8 cellular contexts compared by ENCODE assay signal in genomic region chr11:69636512-69636866, GRCh38. TPM values are rescaled to one million over a fixed set of nuclear protein-coding genes. Genes with fewer than 3 reads are reported as not detected.
DNase-seq lines count a peak whose midpoint lies in the region; FAIRE-seq and TF ChIP-seq lines count a peak whose summit lies in the region.

No MANE protein-coding gene starts in this region.

- no peaks in the 10 kb centered on the region for H3K27me3 ChIP-seq in smooth muscle cell (ENCODE audit: low read depth)

- 1% methylated on average over 38 of the region's 43 CpGs for WGBS in smooth muscle cell (ENCODE audit: low lambda C conversion rate)

- H3K4me3 ChIP-seq in smooth muscle cell: peak overlapping the region; percentile 93

- H3K4me2 ChIP-seq in smooth muscle cell: peak overlapping the region; percentile 96

- no peak overlapping the region for H3K4me3 Mint-ChIP-seq in activated naive CD4-positive, alpha-beta T cell treated with anti-CD3 and anti-CD28 coated beads for 36 hours

- peaks cover 25% of the 10 kb centered on the region for H3K4me1 ChIP-seq in smooth muscle cell (ENCODE audit: low read depth)

- intact Hi-C loops in activated naive CD4-positive, alpha-beta T cell treated with anti-CD3 and anti-CD28 coated beads for 36 hours (cut with micrococcal nuclease): no loop called here

- TF ChIP-seq POLR2A in H54 (IDR thresholded peaks at IDR 0.05; ENCODE audit: low read depth, low read length): no peak

- peaks cover 34% of the 10 kb centered on the region for H3K4me1 Mint-ChIP-seq in activated naive CD4-positive, alpha-beta T cell treated with anti-CD3 and anti-CD28 coated beads for 36 hours (ENCODE audit: low read depth)

- no peak overlapping the region for H3K27ac Mint-ChIP-seq in activated naive CD4-positive, alpha-beta T cell treated with anti-CD3 and anti-CD28 coated beads for 36 hours

- no peaks in the 10 kb centered on the region for H3K36me3 Mint-ChIP-seq in activated naive CD4-positive, alpha-beta T cell treated with anti-CD3 and anti-CD28 coated beads for 36 hours (ENCODE audit: low read depth)

- no peaks in the 10 kb centered on the region for H3K36me3 ChIP-seq in smooth muscle cell (ENCODE audit: low read depth)

- peak overlapping the region; percentile 87 for H3K27ac ChIP-seq in smooth muscle cell (ENCODE audit: low read depth)

- H2AFZ ChIP-seq in smooth muscle cell (ENCODE audit: low read depth): peak overlapping the region; percentile 76

- no peak for TF ChIP-seq CTCF in smooth muscle cell (IDR thresholded peaks at IDR 0.05; ENCODE audit: borderline replicate concordance, insufficient read depth, poor library complexity, severe bottlenecking)

- H3K9me3 ChIP-seq in smooth muscle cell (replicated peaks; ENCODE audit: low read depth): no peaks in the 10 kb centered on the region

- no peaks in the 10 kb centered on the region for H3K9me3 Mint-ChIP-seq in activated naive CD4-positive, alpha-beta T cell treated with anti-CD3 and anti-CD28 coated beads for 36 hours

- H4K20me1 ChIP-seq in smooth muscle cell (ENCODE audit: low read depth): peaks cover 5% of the 10 kb centered on the region

- FAIRE-seq in H54 (lab: Jason Lieb, UNC): no peak

- peaks cover 6% of the 10 kb centered on the region for H3F3A ChIP-seq in smooth muscle cell (ENCODE audit: low read depth)

- CTCF ChIA-PET in activated naive CD4-positive, alpha-beta T cell treated with anti-CD3 and anti-CD28 coated beads for 36 hours (lab: Charles Lee): no interaction called here

- peaks cover 16% of the 10 kb centered on the region for H3K79me2 ChIP-seq in smooth muscle cell (ENCODE audit: low read depth)

- H3K27me3 Mint-ChIP-seq in activated naive CD4-positive, alpha-beta T cell treated with anti-CD3 and anti-CD28 coated beads for 36 hours (ENCODE audit: low read depth): peaks cover 39% of the 10 kb centered on the region

- H3K9ac ChIP-seq in smooth muscle cell (ENCODE audit: low read depth): peak overlapping the region; percentile 20

- DNase-seq in NCI-H510A (lab: John Stamatoyannopoulos, UW) (peak; percentile 21), NCI-H510A treated with DMSO at 0.1 percent for 48 hours (lab: John Stamatoyannopoulos, UW) (no peak), cerebellar cortex (ENCODE audit: low spot score) (peak; percentile 74), islet precursor cell (peak; percentile 92), smooth muscle cell (lab: John Stamatoyannopoulos, UW; ENCODE audit: unreplicated experiment) (peak; percentile 37), H54 (ENCODE audit: insufficient read length, low spot score) (no peak), ureter (ENCODE audit: low spot score) (no peak)
- DNase-seq in activated naive CD4-positive, alpha-beta T cell treated with anti-CD3 and anti-CD28 coated beads for 36 hours: no peak

RNA-seq across cellular contexts. Expression of gene CCND1, which starts 4.5 kb away (rescaled TPM):
- total RNA-seq in smooth muscle cell: 281 and 307 TPM in 2 replicates
- 482 and 510 TPM in 2 replicates for polyA plus RNA-seq in smooth muscle cell
- under 1 TPM; 0.22 to 0.74 TPM for total RNA-seq in activated naive CD4-positive, alpha-beta T cell treated with anti-CD3 and anti-CD28 coated beads for 36 hours
- total RNA-seq in ureter: 203 TPM

RNA-seq across cellular contexts. Expression of gene LTO1, which starts 38.7 kb away (rescaled TPM):
- total RNA-seq in smooth muscle cell (7.2 and 8.0 TPM in 2 replicates), ureter (42.1 TPM)
- 17.3 and 22.6 TPM in 2 replicates for polyA plus RNA-seq in smooth muscle cell
- total RNA-seq in activated naive CD4-positive, alpha-beta T cell treated with anti-CD3 and anti-CD28 coated beads for 36 hours: 10 to 100 TPM; 14.8 to 14.9 TPM

Comparison
In these comparisons a context has a peak if more than half of its experiments do, and no peak if none do; other contexts are left out.
1. DNase-seq: peak in NCI-H510A (single experiment), cerebellar cortex (single experiment), islet precursor cell (single experiment) and smooth muscle cell (single experiment); none in NCI-H510A treated with DMSO at 0.1 percent for 48 hours (single experiment), H54 (single experiment), activated naive CD4-positive, alpha-beta T cell treated with anti-CD3 and anti-CD28 coated beads for 36 hours (single experiment) and ureter (single experiment).
2. RNA of gene CCND1, which starts 4.5 kb away (total RNA-seq): 281 to 307 TPM in smooth muscle cell and 203 TPM in ureter (single experiment); 0.22 to 0.74 TPM in activated naive CD4-positive, alpha-beta T cell treated with anti-CD3 and anti-CD28 coated beads for 36 hours; every median in the first group is over 100 times any median in the second.